In the genomic region with DNA sequence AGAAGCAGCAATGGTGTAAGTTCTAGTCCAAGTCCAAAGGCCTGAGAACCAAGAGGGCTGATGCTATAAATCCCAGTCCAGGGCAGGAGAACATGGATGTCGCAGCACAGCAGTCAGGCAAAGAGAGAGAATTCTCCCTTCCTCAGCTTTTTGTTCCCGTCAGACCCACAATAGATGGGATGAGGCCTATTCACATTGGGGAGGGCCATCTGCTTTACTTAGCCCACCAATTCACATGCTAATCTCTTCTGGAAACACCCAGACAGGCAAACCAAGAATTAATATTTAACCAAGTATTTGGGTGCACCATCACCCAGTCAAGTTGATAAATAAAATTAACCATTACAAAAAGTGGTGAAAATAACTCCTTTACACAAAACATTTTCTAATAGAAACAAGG, we compare ENCODE assay signal across 19 cellular contexts.
"Had no signal": no experiment of that assay in that cellular context is flagged by ENCODE, and none has a peak within 500 bp of the region (broad histone marks: within the 10 kb centered on the region; RNA-seq: fewer than 3 reads in every experiment).

No MANE protein-coding gene starts in this region.

- H3K4me1 ChIP-seq: heart left ventricle, prostate gland, upper lobe of right lung had no signal

- H3K4me1 Mint-ChIP-seq: memory B cell, T-cell had no signal

- H3K27ac Mint-ChIP-seq: memory B cell; T-cell; T-helper 2 cell treated with Interferon-gamma antibody and Interleukin-4, amounts not matched to agents 5 μg/mL and 100 μg/mL, for 36 hours had no signal

- H3K36me3 Mint-ChIP-seq: memory B cell, T-cell had no signal

- H3K27ac ChIP-seq: heart left ventricle, prostate gland, upper lobe of right lung had no signal

- H3K4me3 ChIP-seq: heart left ventricle, mucosa of descending colon, prostate gland, upper lobe of right lung had no signal

- H3K36me3 ChIP-seq: heart left ventricle, prostate gland, upper lobe of right lung had no signal

- H3K9me3 ChIP-seq: heart left ventricle, mucosa of descending colon, prostate gland, upper lobe of right lung had no signal

- H3K27me3 ChIP-seq: heart left ventricle, upper lobe of right lung had no signal

- DNase-seq: activated CD4-positive, alpha-beta T cell treated with anti-CD3 and anti-CD28 coated beads, Interleukin-2, amount 50 U/mL, for 4 hours; activated CD8-positive, alpha-beta memory T cell treated with anti-CD3 and anti-CD28 coated beads, Interleukin-2, amount 50 U/mL, for 48 hours; activated naive CD4-positive, alpha-beta T cell treated with Interleukin-2 at 50 U/mL for 16 hours; activated T-cell treated with anti-CD3 and anti-CD28 coated beads, Interleukin-2, amount 50 U/mL, for 48 hours; amygdala; cerebellar nuclear complex; cortex of kidney; heart left ventricle; left cardiac atrium; mucosa of descending colon; right cardiac atrium; stimulated activated CD4-positive, alpha-beta T cell treated with anti-CD3 and anti-CD28 coated beads, Interleukin-12 subunit alpha, Interleukin-12 subunit beta, amount 100 ng/mL, for 4 hours; stimulated activated CD4-positive, alpha-beta T cell treated with anti-CD3 and anti-CD28 coated beads, Interleukin-4, amount 100 ng/mL, for 4 hours; stimulated activated naive CD8-positive, alpha-beta T cell treated with anti-CD3 and anti-CD28 coated beads, Interleukin-15, Interleukin-2, amounts not matched to agents 100 U/mL and 50 U/mL, for 24 hours; T-cell; upper lobe of right lung had no signal

- H3K27me3 Mint-ChIP-seq: memory B cell, T-cell had no signal

- H3K4me3 Mint-ChIP-seq: memory B cell; T-cell; T-helper 2 cell treated with Interferon-gamma antibody and Interleukin-4, amounts not matched to agents 5 μg/mL and 100 μg/mL, for 36 hours had no signal
